12 cellular contexts compared by ENCODE assay signal in the genomic region with DNA sequence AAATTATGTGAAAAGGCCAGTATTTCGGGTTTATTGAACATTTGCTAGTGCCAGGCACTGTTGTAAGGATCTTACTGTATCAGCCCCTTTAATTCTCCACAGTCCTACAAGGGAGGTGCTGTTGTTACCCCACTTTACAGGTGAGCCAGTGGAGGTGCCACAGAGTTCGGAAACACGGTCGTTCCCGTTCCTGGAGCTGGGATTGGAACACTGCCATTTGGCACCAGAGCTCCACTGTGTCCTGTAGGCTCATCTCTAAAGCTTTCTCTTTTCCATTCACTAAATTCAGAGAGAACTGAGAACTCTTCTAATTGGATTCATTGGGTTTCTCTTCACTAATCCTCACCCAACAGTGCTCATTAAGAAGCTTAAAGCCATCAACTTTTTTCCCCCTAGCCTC. TPM values are rescaled to one million over a fixed set of nuclear protein-coding genes. Genes with fewer than 3 reads are reported as not detected.
DNase-seq lines count a peak whose midpoint lies in the region; ATAC-seq and TF ChIP-seq lines count a peak whose summit lies in the region.
"Had no signal": no experiment of that assay in that cellular context is flagged by ENCODE, and none has a peak within 500 bp of the region (broad histone marks: within the 10 kb centered on the region; RNA-seq: fewer than 3 reads in every experiment).

No MANE protein-coding gene starts in this region.

- peaks cover 15% of the 10 kb centered on the region for H3K79me1 ChIP-seq in mesenchymal stem cell (replicated peaks; ENCODE audit: low read length, poor library complexity, severe bottlenecking)

- ATAC-seq in CD8-positive, alpha-beta T cell = no peak
- no peak for ATAC-seq in GM19397 (IDR thresholded peaks at IDR 0.05; ENCODE audit: unreplicated experiment)
- ATAC-seq: activated CD8-positive, alpha-beta memory T cell treated with anti-CD3 and anti-CD28 coated beads, Interleukin-2, amount 10 ng/mL, durations not matched to agents 7 days and 5 days had no signal

- no peak for TF ChIP-seq EP300 in stomach (IDR thresholded peaks at IDR 0.05)

- no peak overlapping the region for H3K14ac ChIP-seq in mesenchymal stem cell (ENCODE audit: low read length in 2 of 2)

- H2AK5ac ChIP-seq in mesenchymal stem cell (ENCODE audit: low read length, severe bottlenecking) = no peak overlapping the region

- H3K9me3 Mint-ChIP-seq in CD8-positive, alpha-beta T cell = no peaks in the 10 kb centered on the region
- H3K9me3 Mint-ChIP-seq: CD8-positive, alpha-beta memory T cell; nephron progenitor cell had no signal

- H3K36me3 ChIP-seq in CD8-positive, alpha-beta T cell (ENCODE audit: insufficient read depth, low read length) = no peaks in the 10 kb centered on the region
- peaks cover 26% of the 10 kb centered on the region for H3K36me3 ChIP-seq in adipocyte (ENCODE audit: control insufficient read depth, insufficient read depth, low read length, severe bottlenecking)
- H3K36me3 ChIP-seq in mesenchymal stem cell (ENCODE audit: control insufficient read depth in 1 of 2, insufficient read depth in 2 of 2, low read depth in 1 of 2, low read length in 2 of 2) = peaks cover 38 to 49% of the 10 kb centered on the region in 2 experiments
- H3K36me3 ChIP-seq in stomach = peaks cover 0 to 8% (median 4%) of the 10 kb centered on the region in 4 donors
- H3K36me3 ChIP-seq in MG63 = peaks cover 82% of the 10 kb centered on the region

- H3K18ac ChIP-seq in mesenchymal stem cell (ENCODE audit: low read depth in 1 of 2, low read length in 2 of 2) = no peak overlapping the region

- H3K4me1 ChIP-seq in CD8-positive, alpha-beta T cell (ENCODE audit: insufficient read depth, low read length) = peaks cover 37% of the 10 kb centered on the region
- H3K4me1 ChIP-seq in adipocyte (ENCODE audit: control insufficient read depth, insufficient read depth, low read length) (peaks cover 32% of the 10 kb centered on the region), mesenchymal stem cell (ENCODE audit: control insufficient read depth, insufficient read depth, low read depth, low read length) (peaks cover 31% of the 10 kb centered on the region), stomach (peaks cover 57 to 80% (median 67%) of the 10 kb centered on the region in 4 donors)

- no peaks in the 10 kb centered on the region for H3K27me3 ChIP-seq in CD8-positive, alpha-beta T cell (ENCODE audit: insufficient read depth, low read length)
- no peaks in the 10 kb centered on the region for H3K27me3 ChIP-seq in adipocyte (replicated peaks; ENCODE audit: control insufficient read depth, insufficient read depth, low read length)
- H3K27me3 ChIP-seq in mesenchymal stem cell (ENCODE audit: control insufficient read depth in 1 of 2, insufficient read depth in 1 of 2, low read length in 2 of 2) = no peaks in the 10 kb centered on the region
- H3K27me3 ChIP-seq in stomach = no peaks in the 10 kb centered on the region
- no peaks in the 10 kb centered on the region; the same call in 1 of the 2 replicates for H3K27me3 ChIP-seq in MG63

- CTCF ChIA-PET in CD8-positive, alpha-beta T cell (lab: Charles Lee) = interaction anchor here (1.2 to 1.6 kb wide), 2 partner anchors 123 to 125 kb away, joined by 3 to 5 read pairs; no protein-coding TSS in a partner anchor

- H3K4me1 Mint-ChIP-seq in CD8-positive, alpha-beta T cell (ENCODE audit: low read depth) = peaks cover 52% of the 10 kb centered on the region

- H2BK15ac ChIP-seq in mesenchymal stem cell (ENCODE audit: low read depth, poor library complexity, severe bottlenecking) = no peak overlapping the region

- intact Hi-C loops in CD8-positive, alpha-beta T cell (cut with DNase I, micrococcal nuclease) = loop anchor here in 1 of 2 experiments (5.0 to 10.0 kb wide), 3 partner anchors 78 to 1045 kb away; partner anchors contain the start of gene CPEB4
- intact Hi-C loops in stomach (cut with DNase I; ENCODE audit: low total_unique reads) = no loop called here
- intact Hi-C loops in posterior vena cava (cut with DNase I) = no loop called here

- no peak overlapping the region for H4K8ac ChIP-seq in mesenchymal stem cell (ENCODE audit: low read length)

- WGBS in mesenchymal stem cell = 98% methylated on average over 5 of the region's 5 CpGs
- WGBS in stomach, 5 donors = 23 to 37% (median 33%) methylated on average over 5 of the region's 5 CpGs

- no peak overlapping the region for H3K4ac ChIP-seq in mesenchymal stem cell (ENCODE audit: low read depth in 1 of 2, low read length in 2 of 2)

- H3K9me3 ChIP-seq in CD8-positive, alpha-beta T cell (ENCODE audit: low read length) = no peaks in the 10 kb centered on the region
- no peaks in the 10 kb centered on the region for H3K9me3 ChIP-seq in adipocyte (ENCODE audit: control insufficient read depth, low read length)
- no peaks in the 10 kb centered on the region for H3K9me3 ChIP-seq in mesenchymal stem cell (ENCODE audit: control insufficient read depth, low read length)
- no peaks in the 10 kb centered on the region for H3K9me3 ChIP-seq in stomach
- no peaks in the 10 kb centered on the region for H3K9me3 ChIP-seq in MG63

- no peak overlapping the region for H2BK5ac ChIP-seq in mesenchymal stem cell (ENCODE audit: low read depth, low read length, poor library complexity, severe bottlenecking)

- no peak for TF ChIP-seq POLR2A in stomach (IDR thresholded peaks at IDR 0.05)

- peaks cover 32% of the 10 kb centered on the region for H3K36me3 Mint-ChIP-seq in CD8-positive, alpha-beta T cell
- H3K36me3 Mint-ChIP-seq: activated CD8-positive, alpha-beta memory T cell treated with anti-CD3 and anti-CD28 coated beads, Interleukin-2, amount 10 ng/mL, durations not matched to agents 7 days and 5 days had no signal

- no peak overlapping the region for H3K4me3 ChIP-seq in CD8-positive, alpha-beta T cell (ENCODE audit: low read depth, low read length)
- H3K4me3 ChIP-seq in adipocyte (ENCODE audit: low read length) (no peak overlapping the region), mesenchymal stem cell (ENCODE audit: insufficient read depth in 1 of 2, low read depth in 1 of 2, low read length in 2 of 2) (peak overlapping the region in 1 of 2 experiments; percentile 59), stomach (no peak overlapping the region), MG63 (no peak overlapping the region)

- H3K4me2 ChIP-seq in mesenchymal stem cell (ENCODE audit: low read length, poor library complexity, severe bottlenecking) = no peak overlapping the region

- H2BK120ac ChIP-seq in mesenchymal stem cell (ENCODE audit: low read depth, low read length) = no peak overlapping the region

- peak overlapping the region; percentile 55 for H3K27ac Mint-ChIP-seq in CD8-positive, alpha-beta T cell
- H3K27ac Mint-ChIP-seq: activated CD8-positive, alpha-beta memory T cell treated with anti-CD3 and anti-CD28 coated beads, Interleukin-2, amount 10 ng/mL, durations not matched to agents 7 days and 5 days; activated naive CD8-positive, alpha-beta T cell; nephron progenitor cell had no signal

- POLR2A ChIA-PET in CD8-positive, alpha-beta T cell (lab: Charles Lee) = interaction anchor here (1.1 kb wide), 1 partner anchor 75 kb away, joined by 3 read pairs; no protein-coding TSS in a partner anchor

- no peak overlapping the region for H3K27ac ChIP-seq in CD8-positive, alpha-beta T cell (ENCODE audit: low read depth, low read length)
- H3K27ac ChIP-seq in mesenchymal stem cell (ENCODE audit: low read length, poor library complexity, severe bottlenecking) = no peak overlapping the region
- H3K27ac ChIP-seq in stomach = peak overlapping the region; percentile 47 to 96 (median 95)

- no peaks in the 10 kb centered on the region for H3K27me3 Mint-ChIP-seq in CD8-positive, alpha-beta T cell (ENCODE audit: low read depth)
- H3K27me3 Mint-ChIP-seq: activated CD8-positive, alpha-beta memory T cell treated with anti-CD3 and anti-CD28 coated beads, Interleukin-2, amount 10 ng/mL, durations not matched to agents 7 days and 5 days; activated naive CD8-positive, alpha-beta T cell; CD8-positive, alpha-beta memory T cell had no signal

- no peak overlapping the region for H2BK12ac ChIP-seq in mesenchymal stem cell (ENCODE audit: low read length in 2 of 2)

- DNase-seq in CD8-positive, alpha-beta T cell = no peak
- DNase-seq in adipocyte (ENCODE audit: low read depth) = no peak
- DNase-seq in mesenchymal stem cell = no peak
- peak; percentile 60 for DNase-seq in stomach
- no peak for DNase-seq in MG63
- DNase-seq in HPDE6-E6E7 (ENCODE audit: extremely low spot score) = no peak
- no peak for DNase-seq in posterior vena cava (ENCODE audit: low spot score)
- DNase-seq: activated CD8-positive, alpha-beta memory T cell treated with anti-CD3 and anti-CD28 coated beads, Interleukin-2, amount 10 ng/mL, durations not matched to agents 7 days and 5 days; CD8-positive, alpha-beta memory T cell; nephron progenitor cell had no signal

- H3K9ac ChIP-seq in adipocyte (ENCODE audit: low read length) (peak overlapping the region; percentile 44), mesenchymal stem cell (ENCODE audit: low read length) (peak overlapping the region; percentile 66)

- H4K91ac ChIP-seq in mesenchymal stem cell (ENCODE audit: low read length) = no peak overlapping the region

- no peak overlapping the region for H3K4me3 Mint-ChIP-seq in CD8-positive, alpha-beta T cell
- H3K4me3 Mint-ChIP-seq: activated CD8-positive, alpha-beta memory T cell treated with anti-CD3 and anti-CD28 coated beads, Interleukin-2, amount 10 ng/mL, durations not matched to agents 7 days and 5 days; activated naive CD8-positive, alpha-beta T cell; CD8-positive, alpha-beta memory T cell; nephron progenitor cell had no signal

- H2AFZ ChIP-seq in mesenchymal stem cell (ENCODE audit: low read depth, low read length) = no peak overlapping the region

- no peak for TF ChIP-seq CTCF in CD8-positive, alpha-beta T cell (IDR thresholded peaks at IDR 0.05)
- TF ChIP-seq CTCF in stomach (IDR thresholded peaks at IDR 0.05) = no peak

- no peak overlapping the region for H3K23ac ChIP-seq in mesenchymal stem cell (ENCODE audit: low read length in 2 of 2)

RNA-seq across cellular contexts. Expression of gene ERGIC1, which starts 5.6 kb away (rescaled TPM):
- 10 to 100 TPM; 61.0 to 61.2 TPM for total RNA-seq in CD8-positive, alpha-beta T cell
- 143 TPM for polyA plus RNA-seq in mesenchymal stem cell (2013, experiment 1 of 2)
- 140 TPM for polyA plus RNA-seq in mesenchymal stem cell (2013, experiment 2 of 2)
- total RNA-seq in stomach (100 to 1,000 TPM in 4 of 5 donors, 10 to 100 TPM in 1; 98.8 to 293 (median 137) TPM), posterior vena cava (100 to 1,000 TPM; 140 to 169 TPM)
- 10 to 100 TPM; 54.5 to 95.3 (median 83.7) TPM for polyA plus RNA-seq in stomach
- 65.6 and 98.8 TPM in 2 replicates for total RNA-seq in MG63 (2014; rRNA removed; shearing (Covaris generic); ENCODE audit: low replicate concordance)

Comparison
In these comparisons a context has a peak if more than half of its experiments do, and no peak if none do; other contexts are left out.
1. H3K27ac ChIP-seq: peak in stomach (5 of 5); none in CD8-positive, alpha-beta T cell (single experiment) and mesenchymal stem cell (single experiment).